In the genomic region with DNA sequence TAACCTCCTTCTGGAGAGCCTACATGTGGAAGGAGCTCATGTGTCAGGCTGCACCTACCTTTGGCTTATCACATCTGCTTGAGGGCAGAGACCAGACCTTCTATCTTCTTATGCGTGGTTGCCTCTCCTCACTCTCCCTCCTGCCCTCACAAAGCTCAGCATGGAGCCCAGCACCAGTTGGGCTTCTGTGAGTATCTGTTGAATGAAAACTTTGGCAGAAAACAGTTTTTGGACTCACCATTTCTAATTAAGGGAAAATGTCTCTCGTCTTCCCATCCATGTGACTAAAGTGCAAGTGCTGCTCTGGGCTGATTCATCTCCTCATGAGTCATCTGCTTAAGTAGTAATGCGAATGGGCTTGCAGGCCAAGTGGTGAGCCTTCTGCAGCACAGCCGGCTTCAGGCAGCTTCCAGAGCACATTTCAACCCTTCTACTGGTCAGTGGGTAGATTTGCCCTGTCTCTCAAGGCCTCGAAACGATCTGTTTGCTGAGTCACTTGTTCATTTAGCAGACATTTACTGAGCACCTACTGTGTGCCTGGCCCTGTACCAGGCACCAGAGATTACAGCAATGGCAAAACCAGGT, we compare ENCODE assay signal across 8 cellular contexts.
DNase-seq lines count a peak whose midpoint lies in the region; ATAC-seq and TF ChIP-seq lines count a peak whose summit lies in the region.

No MANE protein-coding gene starts in this region.

- H3K36me3 ChIP-seq in left lung = no peaks in the 10 kb centered on the region

- peak overlapping the region; percentile 61 to 69 for H3K27ac ChIP-seq in left lung

- peak overlapping the region in 1 of 10 donors; percentile 38 for H3K27ac Mint-ChIP-seq in naive thymus-derived CD8-positive, alpha-beta T cell

- peaks cover 0 to 3% (median 0%) of the 10 kb centered on the region in 5 donors for H3K27me3 Mint-ChIP-seq in naive thymus-derived CD8-positive, alpha-beta T cell

- POLR2A ChIA-PET in naive thymus-derived CD8-positive, alpha-beta T cell (lab: Charles Lee) = no interaction called here

- H3K9me3 ChIP-seq in left lung = no peaks in the 10 kb centered on the region

- DNase-seq in AG08395 (ENCODE audit: low spot score) = peak; percentile 96
- peak; percentile 83 for DNase-seq in amniotic stem cell (lab: John Stamatoyannopoulos, UW)
- DNase-seq in left lung = peak in 1 of 2 donors; percentile 82
- no peak for DNase-seq in naive thymus-derived CD8-positive, alpha-beta T cell
- DNase-seq in activated CD4-positive, alpha-beta T cell treated with anti-CD3 and anti-CD28 coated beads for 4 hours = no peak
- no peak for DNase-seq in T-helper 9 cell

- H3K36me3 Mint-ChIP-seq in naive thymus-derived CD8-positive, alpha-beta T cell = no peaks in the 10 kb centered on the region

- H3K4me1 ChIP-seq in left lung = peaks cover 17 to 30% of the 10 kb centered on the region in 2 donors

- ATAC-seq in HG03442 (IDR thresholded peaks at IDR 0.05; ENCODE audit: unreplicated experiment) (peak; percentile 48), left lung (peak; percentile 85), GM21360 (IDR thresholded peaks at IDR 0.05; ENCODE audit: unreplicated experiment) (no peak)
- no peak for ATAC-seq in naive thymus-derived CD8-positive, alpha-beta T cell

- no peaks in the 10 kb centered on the region for H3K27me3 ChIP-seq in left lung

- intact Hi-C loops in left lung (cut with DNase I) = no loop called here

- no peaks in the 10 kb centered on the region for H3K9me3 Mint-ChIP-seq in naive thymus-derived CD8-positive, alpha-beta T cell

- H3K4me3 Mint-ChIP-seq in naive thymus-derived CD8-positive, alpha-beta T cell = no peak overlapping the region

- H3K4me1 Mint-ChIP-seq in naive thymus-derived CD8-positive, alpha-beta T cell = peaks cover 0 to 8% (median 0%) of the 10 kb centered on the region in 4 donors

- H3K4me3 ChIP-seq in left lung = no peak overlapping the region

- TF ChIP-seq CTCF in left lung (IDR thresholded peaks at IDR 0.05) = no peak

Comparison
In these comparisons a context has a peak if more than half of its experiments do, and no peak if none do; other contexts are left out.
1. DNase-seq: peak in AG08395 (single experiment) and amniotic stem cell (single experiment); none in naive thymus-derived CD8-positive, alpha-beta T cell (0 of 10), activated CD4-positive, alpha-beta T cell treated with anti-CD3 and anti-CD28 coated beads for 4 hours (0 of 2) and T-helper 9 cell (single experiment).
2. ATAC-seq: peak in HG03442 (single experiment) and left lung (single experiment); none in GM21360 (single experiment) and naive thymus-derived CD8-positive, alpha-beta T cell (0 of 2).